Comparison of ENCODE assay signal across 11 cellular contexts in genomic region chr17:50533720-50534148, GRCh38. TPM values are rescaled to one million over a fixed set of nuclear protein-coding genes. Genes with fewer than 3 reads are reported as not detected.
A peak's percentile ranks its signal among the peaks of the same experiment; 100 is the strongest.
DNase-seq lines count a peak whose midpoint lies in the region; ATAC-seq, FAIRE-seq and TF ChIP-seq lines count a peak whose summit lies in the region.
"Had no signal": no experiment of that assay in that cellular context is flagged by ENCODE, and none has a peak within 500 bp of the region (broad histone marks: within the 10 kb centered on the region; RNA-seq: fewer than 3 reads in every experiment).

No MANE protein-coding gene starts in this region.

- peak; percentile 5 for ATAC-seq in foreskin keratinocyte
- ATAC-seq in gastroesophageal sphincter = no peak

- no peak overlapping the region for H3K4me3 ChIP-seq in NT2/D1 (ENCODE audit: insufficient read length, low read depth)
- H3K4me3 ChIP-seq in prostate gland = peak overlapping the region; percentile 53 to 64
- H3K4me3 ChIP-seq in gastroesophageal sphincter = peak overlapping the region in 1 of 2 donors; percentile 22

- H3K4me1 ChIP-seq in NT2/D1 (ENCODE audit: insufficient read depth, insufficient read length) = peaks cover 33% of the 10 kb centered on the region
- peaks cover 3% of the 10 kb centered on the region for H3K4me1 ChIP-seq in foreskin keratinocyte
- peaks cover 11% of the 10 kb centered on the region for H3K4me1 ChIP-seq in prostate gland (replicated peaks)
- peaks cover 0 to 28% (median 9%) of the 10 kb centered on the region in 3 donors for H3K4me1 ChIP-seq in gastroesophageal sphincter

- H3K9me3 ChIP-seq in NT2/D1 (ENCODE audit: insufficient read depth, low read length) (no peaks in the 10 kb centered on the region), prostate gland (no peaks in the 10 kb centered on the region), gastroesophageal sphincter (no peaks in the 10 kb centered on the region)

- peak; percentile 13 for TF ChIP-seq POLR2A in prostate gland (IDR thresholded peaks at IDR 0.05)
- TF ChIP-seq POLR2A in gastroesophageal sphincter (IDR thresholded peaks at IDR 0.05) = no peak

- FAIRE-seq in GM19239 (lab: Jason Lieb, UNC) = no peak

- H3K9ac ChIP-seq in NT2/D1 (ENCODE audit: insufficient read length, low read depth) = peak overlapping the region; percentile 54

- H3K27me3 ChIP-seq in NT2/D1 (ENCODE audit: insufficient read depth, insufficient read length) (peaks cover 41% of the 10 kb centered on the region), foreskin keratinocyte (no peaks in the 10 kb centered on the region), prostate gland (replicated peaks; ENCODE audit: insufficient read depth) (no peaks in the 10 kb centered on the region), gastroesophageal sphincter (peaks cover 61% of the 10 kb centered on the region)

- H3K27ac ChIP-seq in foreskin keratinocyte = peak overlapping the region; percentile 1
- H3K27ac ChIP-seq in prostate gland = peak overlapping the region; percentile 83 to 85
- H3K27ac ChIP-seq in gastroesophageal sphincter = no peak overlapping the region

- TF ChIP-seq CTCF in foreskin keratinocyte (conservative IDR thresholded peaks at IDR 0.05) = no peak
- no peak for TF ChIP-seq CTCF in prostate gland (IDR thresholded peaks at IDR 0.05)
- TF ChIP-seq CTCF in gastroesophageal sphincter (IDR thresholded peaks at IDR 0.05) = no peak

- WGBS in prostate gland = 1% methylated on average over 17 of the region's 17 CpGs
- 0 to 4% methylated on average over 13 to 17 of the region's 17 CpGs for WGBS in gastroesophageal sphincter (ENCODE audit: low coverage in 1 of 2), 2 donors

- intact Hi-C loops in prostate gland (cut with DNase I) = no loop called here

- H3K36me3 ChIP-seq in NT2/D1 (ENCODE audit: insufficient read depth, insufficient read length, low read length) (no peaks in the 10 kb centered on the region), prostate gland (peaks cover 0 to 3% of the 10 kb centered on the region in 2 donors), gastroesophageal sphincter (no peaks in the 10 kb centered on the region)

- no peak for TF ChIP-seq EP300 in gastroesophageal sphincter (IDR thresholded peaks at IDR 0.05)

- peak; percentile 22 for DNase-seq in Daoy (ENCODE audit: low read depth)
- DNase-seq in NT2/D1 (ENCODE audit: low read depth, low spot score) = no peak
- DNase-seq in foreskin keratinocyte = peak in 1 of 2 donors; percentile 34
- peak; percentile 66 for DNase-seq in prostate gland (ENCODE audit: low spot score)
- no peak for DNase-seq in putamen (ENCODE audit: low spot score)
- no peak for DNase-seq in GM19239 (ENCODE audit: insufficient read length, low spot score)
- DNase-seq in SIG-M5 treated with dmso at 0.1 percent for 504 hours (lab: John Stamatoyannopoulos, UW; ENCODE audit: unreplicated experiment) = no peak
- DNase-seq: stimulated activated naive B cell treated with anti-CD40 and anti-IgM and Interleukin-4, amounts not matched to agents 10 μg/mL and 1 μg/mL and 100 μg/mL, for 72 hours had no signal

RNA-seq across cellular contexts. Expression of gene EPN3, which starts 1.2 kb away (rescaled TPM):
- total RNA-seq in Daoy (2014; rRNA removed; shearing (Covaris generic)) = not detected in 2 replicates
- 124 and 225 TPM in 2 replicates for total RNA-seq in foreskin keratinocyte
- polyA plus RNA-seq in foreskin keratinocyte = 127 and 203 TPM in 2 replicates
- total RNA-seq in prostate gland = 100 to 1,000 TPM in 1 of 2 donors, 10 to 100 TPM in 1; 60.8 to 108 TPM
- total RNA-seq in gastroesophageal sphincter = 1 to 10 TPM in 1 of 4 donors, not detected in 3; 7.3 TPM
- total RNA-seq: SK-MEL-5 had no signal

RNA-seq across cellular contexts. Expression of gene SPATA20, which starts 13.2 kb away (rescaled TPM):
- total RNA-seq in Daoy (2014; rRNA removed; shearing (Covaris generic)) = 16.4 and 40.1 TPM in 2 replicates
- 33.8 and 53.6 TPM in 2 replicates for total RNA-seq in foreskin keratinocyte
- 25.1 and 46.4 TPM in 2 replicates for polyA plus RNA-seq in foreskin keratinocyte
- total RNA-seq in prostate gland = 100 to 1,000 TPM; 188 to 208 TPM
- 10 to 100 TPM; 45.0 to 75.3 (median 59.8) TPM for total RNA-seq in gastroesophageal sphincter

RNA-seq across cellular contexts. Expression of gene MYCBPAP, which starts 25.5 kb away (rescaled TPM):
- 1.5 TPM in 1 of 2 replicates, not detected in the other for total RNA-seq in Daoy (2014; rRNA removed; shearing (Covaris generic))
- total RNA-seq in foreskin keratinocyte (7.8 and 13.7 TPM in 2 replicates), prostate gland (10 to 100 TPM in 1 of 2 donors, under 1 TPM in 1; 0.14 to 12.6 TPM), gastroesophageal sphincter (under 1 TPM in 2 of 4 donors, not detected in 2; 0.27 to 0.31 TPM)
- polyA plus RNA-seq in foreskin keratinocyte = 5.3 and 10.1 TPM in 2 replicates

RNA-seq across cellular contexts. Expression of gene CACNA1G, which starts 26.8 kb away (rescaled TPM):
- total RNA-seq in Daoy (2014; rRNA removed; shearing (Covaris generic)) = 0.15 and 0.23 TPM in 2 replicates
- total RNA-seq in foreskin keratinocyte (0.20 and 0.28 TPM in 2 replicates), prostate gland (1 to 10 TPM; 3.4 to 6.6 TPM), gastroesophageal sphincter (under 1 TPM in 3 of 4 donors, not detected in 1; 0.15 to 0.94 (median 0.16) TPM)
- 0.07 and 0.18 TPM in 2 replicates for polyA plus RNA-seq in foreskin keratinocyte
- total RNA-seq: glomerular endothelial cell, SK-MEL-5 had no signal

RNA-seq across cellular contexts. Expression of gene RSAD1, which starts 55.1 kb away (rescaled TPM):
- 18.7 and 33.5 TPM in 2 replicates for total RNA-seq in Daoy (2014; rRNA removed; shearing (Covaris generic))
- 37.3 and 41.0 TPM in 2 replicates for total RNA-seq in foreskin keratinocyte
- 31.2 and 33.2 TPM in 2 replicates for polyA plus RNA-seq in foreskin keratinocyte
- 10 to 100 TPM; 33.7 to 44.1 TPM for total RNA-seq in prostate gland
- 10 to 100 TPM; 10.7 to 26.3 (median 21.3) TPM for total RNA-seq in gastroesophageal sphincter

Comparison
In these comparisons a context has a peak if more than half of its experiments do, and no peak if none do; other contexts are left out.
1. DNase-seq: peak in Daoy (single experiment) and prostate gland (single experiment); none in NT2/D1 (single experiment), putamen (single experiment), GM19239 (single experiment) and SIG-M5 treated with dmso at 0.1 percent for 504 hours (single experiment).
2. H3K27ac ChIP-seq: peak in foreskin keratinocyte (single experiment) and prostate gland (2 of 2); none in gastroesophageal sphincter (0 of 4).
3. RNA of gene EPN3, which starts 1.2 kb away (total RNA-seq): 124 to 225 TPM in foreskin keratinocyte and 60.8 to 108 TPM in prostate gland; 7.3 TPM in gastroesophageal sphincter and not detected in Daoy; every median in the first group is over 4 times any median in the second.